In the genomic region with DNA sequence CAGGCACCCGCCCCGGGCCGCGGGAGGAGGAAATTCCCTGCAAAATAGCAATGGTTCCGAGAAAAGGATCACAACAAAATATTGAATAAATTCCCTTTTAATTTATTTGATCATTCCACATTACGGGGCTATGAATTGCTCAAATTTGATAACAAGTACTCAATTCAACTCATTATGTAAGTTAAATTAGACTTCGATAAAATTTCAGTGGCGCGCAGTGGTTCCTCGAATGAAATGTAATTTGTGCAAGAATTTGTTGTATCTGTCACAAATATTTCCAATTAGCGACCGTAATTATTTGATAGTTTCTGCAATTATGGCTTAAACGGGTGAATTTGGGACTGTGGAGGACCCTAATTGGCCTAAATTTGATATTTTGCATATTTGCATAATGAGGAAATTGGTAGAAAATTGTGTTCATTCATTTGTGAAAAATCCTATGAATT, we compare ENCODE assay signal across 1 cellular context.
TF ChIP-seq lines count a peak whose summit lies in the region.

No MANE protein-coding gene starts in this region.

TF ChIP-seq in H1, 55 proteins besides CTCF, POLR2A, EP300 and RAD21 (continued from another document):
- TF ChIP-seq, protein P1, sequence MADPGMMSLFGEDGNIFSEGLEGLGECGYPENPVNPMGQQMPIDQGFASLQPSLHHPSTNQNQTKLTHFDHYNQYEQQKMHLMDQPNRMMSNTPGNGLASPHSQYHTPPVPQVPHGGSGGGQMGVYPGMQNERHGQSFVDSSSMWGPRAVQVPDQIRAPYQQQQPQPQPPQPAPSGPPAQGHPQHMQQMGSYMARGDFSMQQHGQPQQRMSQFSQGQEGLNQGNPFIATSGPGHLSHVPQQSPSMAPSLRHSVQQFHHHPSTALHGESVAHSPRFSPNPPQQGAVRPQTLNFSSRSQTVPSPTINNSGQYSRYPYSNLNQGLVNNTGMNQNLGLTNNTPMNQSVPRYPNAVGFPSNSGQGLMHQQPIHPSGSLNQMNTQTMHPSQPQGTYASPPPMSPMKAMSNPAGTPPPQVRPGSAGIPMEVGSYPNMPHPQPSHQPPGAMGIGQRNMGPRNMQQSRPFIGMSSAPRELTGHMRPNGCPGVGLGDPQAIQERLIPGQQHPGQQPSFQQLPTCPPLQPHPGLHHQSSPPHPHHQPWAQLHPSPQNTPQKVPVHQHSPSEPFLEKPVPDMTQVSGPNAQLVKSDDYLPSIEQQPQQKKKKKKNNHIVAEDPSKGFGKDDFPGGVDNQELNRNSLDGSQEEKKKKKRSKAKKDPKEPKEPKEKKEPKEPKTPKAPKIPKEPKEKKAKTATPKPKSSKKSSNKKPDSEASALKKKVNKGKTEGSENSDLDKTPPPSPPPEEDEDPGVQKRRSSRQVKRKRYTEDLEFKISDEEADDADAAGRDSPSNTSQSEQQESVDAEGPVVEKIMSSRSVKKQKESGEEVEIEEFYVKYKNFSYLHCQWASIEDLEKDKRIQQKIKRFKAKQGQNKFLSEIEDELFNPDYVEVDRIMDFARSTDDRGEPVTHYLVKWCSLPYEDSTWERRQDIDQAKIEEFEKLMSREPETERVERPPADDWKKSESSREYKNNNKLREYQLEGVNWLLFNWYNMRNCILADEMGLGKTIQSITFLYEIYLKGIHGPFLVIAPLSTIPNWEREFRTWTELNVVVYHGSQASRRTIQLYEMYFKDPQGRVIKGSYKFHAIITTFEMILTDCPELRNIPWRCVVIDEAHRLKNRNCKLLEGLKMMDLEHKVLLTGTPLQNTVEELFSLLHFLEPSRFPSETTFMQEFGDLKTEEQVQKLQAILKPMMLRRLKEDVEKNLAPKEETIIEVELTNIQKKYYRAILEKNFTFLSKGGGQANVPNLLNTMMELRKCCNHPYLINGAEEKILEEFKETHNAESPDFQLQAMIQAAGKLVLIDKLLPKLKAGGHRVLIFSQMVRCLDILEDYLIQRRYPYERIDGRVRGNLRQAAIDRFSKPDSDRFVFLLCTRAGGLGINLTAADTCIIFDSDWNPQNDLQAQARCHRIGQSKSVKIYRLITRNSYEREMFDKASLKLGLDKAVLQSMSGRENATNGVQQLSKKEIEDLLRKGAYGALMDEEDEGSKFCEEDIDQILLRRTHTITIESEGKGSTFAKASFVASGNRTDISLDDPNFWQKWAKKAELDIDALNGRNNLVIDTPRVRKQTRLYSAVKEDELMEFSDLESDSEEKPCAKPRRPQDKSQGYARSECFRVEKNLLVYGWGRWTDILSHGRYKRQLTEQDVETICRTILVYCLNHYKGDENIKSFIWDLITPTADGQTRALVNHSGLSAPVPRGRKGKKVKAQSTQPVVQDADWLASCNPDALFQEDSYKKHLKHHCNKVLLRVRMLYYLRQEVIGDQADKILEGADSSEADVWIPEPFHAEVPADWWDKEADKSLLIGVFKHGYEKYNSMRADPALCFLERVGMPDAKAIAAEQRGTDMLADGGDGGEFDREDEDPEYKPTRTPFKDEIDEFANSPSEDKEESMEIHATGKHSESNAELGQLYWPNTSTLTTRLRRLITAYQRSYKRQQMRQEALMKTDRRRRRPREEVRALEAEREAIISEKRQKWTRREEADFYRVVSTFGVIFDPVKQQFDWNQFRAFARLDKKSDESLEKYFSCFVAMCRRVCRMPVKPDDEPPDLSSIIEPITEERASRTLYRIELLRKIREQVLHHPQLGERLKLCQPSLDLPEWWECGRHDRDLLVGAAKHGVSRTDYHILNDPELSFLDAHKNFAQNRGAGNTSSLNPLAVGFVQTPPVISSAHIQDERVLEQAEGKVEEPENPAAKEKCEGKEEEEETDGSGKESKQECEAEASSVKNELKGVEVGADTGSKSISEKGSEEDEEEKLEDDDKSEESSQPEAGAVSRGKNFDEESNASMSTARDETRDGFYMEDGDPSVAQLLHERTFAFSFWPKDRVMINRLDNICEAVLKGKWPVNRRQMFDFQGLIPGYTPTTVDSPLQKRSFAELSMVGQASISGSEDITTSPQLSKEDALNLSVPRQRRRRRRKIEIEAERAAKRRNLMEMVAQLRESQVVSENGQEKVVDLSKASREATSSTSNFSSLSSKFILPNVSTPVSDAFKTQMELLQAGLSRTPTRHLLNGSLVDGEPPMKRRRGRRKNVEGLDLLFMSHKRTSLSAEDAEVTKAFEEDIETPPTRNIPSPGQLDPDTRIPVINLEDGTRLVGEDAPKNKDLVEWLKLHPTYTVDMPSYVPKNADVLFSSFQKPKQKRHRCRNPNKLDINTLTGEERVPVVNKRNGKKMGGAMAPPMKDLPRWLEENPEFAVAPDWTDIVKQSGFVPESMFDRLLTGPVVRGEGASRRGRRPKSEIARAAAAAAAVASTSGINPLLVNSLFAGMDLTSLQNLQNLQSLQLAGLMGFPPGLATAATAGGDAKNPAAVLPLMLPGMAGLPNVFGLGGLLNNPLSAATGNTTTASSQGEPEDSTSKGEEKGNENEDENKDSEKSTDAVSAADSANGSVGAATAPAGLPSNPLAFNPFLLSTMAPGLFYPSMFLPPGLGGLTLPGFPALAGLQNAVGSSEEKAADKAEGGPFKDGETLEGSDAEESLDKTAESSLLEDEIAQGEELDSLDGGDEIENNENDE (IDR thresholded peaks at IDR 0.05; ENCODE audit: insufficient replicate concordance, low read length), result no peak
- no peak for TF ChIP-seq JUND (IDR thresholded peaks at IDR 0.05; ENCODE audit: low read length)
- TF ChIP-seq, protein P2, sequence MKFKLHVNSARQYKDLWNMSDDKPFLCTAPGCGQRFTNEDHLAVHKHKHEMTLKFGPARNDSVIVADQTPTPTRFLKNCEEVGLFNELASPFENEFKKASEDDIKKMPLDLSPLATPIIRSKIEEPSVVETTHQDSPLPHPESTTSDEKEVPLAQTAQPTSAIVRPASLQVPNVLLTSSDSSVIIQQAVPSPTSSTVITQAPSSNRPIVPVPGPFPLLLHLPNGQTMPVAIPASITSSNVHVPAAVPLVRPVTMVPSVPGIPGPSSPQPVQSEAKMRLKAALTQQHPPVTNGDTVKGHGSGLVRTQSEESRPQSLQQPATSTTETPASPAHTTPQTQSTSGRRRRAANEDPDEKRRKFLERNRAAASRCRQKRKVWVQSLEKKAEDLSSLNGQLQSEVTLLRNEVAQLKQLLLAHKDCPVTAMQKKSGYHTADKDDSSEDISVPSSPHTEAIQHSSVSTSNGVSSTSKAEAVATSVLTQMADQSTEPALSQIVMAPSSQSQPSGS (IDR thresholded peaks at IDR 0.05; ENCODE audit: low read length), result no peak
